ENCODE assay signal across 8 cellular contexts in the genomic region with DNA sequence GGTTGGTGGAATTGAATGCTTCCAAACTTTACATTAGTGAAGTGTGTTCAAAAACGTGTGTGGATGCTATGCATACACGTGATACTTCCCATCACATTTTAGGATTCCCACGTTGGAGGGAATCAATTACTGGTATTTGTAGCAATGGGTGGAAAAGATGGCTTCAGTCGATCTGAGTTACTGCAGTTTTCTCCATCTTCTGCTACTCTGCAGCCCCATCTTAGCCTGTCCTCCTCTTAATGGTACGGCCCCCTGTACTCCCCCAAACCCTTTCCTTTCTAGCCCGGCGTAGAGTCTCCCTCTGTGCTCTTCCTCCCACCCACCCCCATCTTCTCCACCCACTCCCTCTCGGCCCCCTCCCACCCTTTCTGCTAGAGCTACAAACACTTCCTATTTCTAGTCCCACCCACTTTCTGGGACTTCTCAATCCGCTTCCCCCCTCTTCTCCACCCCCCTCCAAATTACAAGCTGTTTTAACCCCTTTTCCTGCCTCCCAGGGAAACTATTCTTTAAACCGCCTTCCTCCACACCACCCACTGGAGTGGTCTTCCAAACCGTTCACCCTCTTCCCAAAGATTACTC. TPM values are rescaled to one million over a fixed set of nuclear protein-coding genes. Genes with fewer than 3 reads are reported as not detected.
A peak's percentile ranks its signal among the peaks of the same experiment; 100 is the strongest.
DNase-seq lines count a peak whose midpoint lies in the region; ATAC-seq, FAIRE-seq and TF ChIP-seq lines count a peak whose summit lies in the region.

No MANE protein-coding gene starts in this region.

- 4 to 13% (median 5%) methylated on average over 11 of the region's 11 CpGs for WGBS in heart left ventricle, 4 donors
- WGBS in HepG2 (ENCODE audit: low lambda C conversion rate), result 8% methylated on average over 11 of the region's 11 CpGs

- intact Hi-C loops in heart left ventricle (cut with DNase I), result loop anchor here in 1 of 10 donors (10.0 kb wide), 1 partner anchor 596 kb away; a partner anchor contains a TSS
- intact Hi-C loops in Right ventricle myocardium inferior (cut with DNase I), result no loop called here
- intact Hi-C loops in PC-3 (cut with micrococcal nuclease), result no loop called here
- intact Hi-C loops in HepG2 (cut with micrococcal nuclease; ENCODE audit: unreplicated experiment), result loop anchor here (10.0 kb wide), 1 partner anchor 606 kb away; no protein-coding TSS in a partner anchor

- peak overlapping the region; percentile 77 to 99 (median 89) for H3K4me3 ChIP-seq in heart left ventricle
- H3K4me3 ChIP-seq in PC-3 (ENCODE audit: low read length), result peak overlapping the region; percentile 84
- peak overlapping the region; percentile 96 to 99 for H3K4me3 ChIP-seq in cardiac fibroblast (replicated peaks in 1 of 2; ENCODE audit: low read depth in 2 of 2, low read length in 2 of 2)
- H3K4me3 ChIP-seq in HepG2 (replicated peaks in 1 of 3; ENCODE audit: insufficient read depth in 1 of 3, low read depth in 2 of 3, low read length in 3 of 3), result peak overlapping the region; percentile 87 to 98 (median 91)
- peak overlapping the region; percentile 96 for H3K4me3 ChIP-seq in thoracic aorta

- in situ Hi-C loops in HepG2 (cut with HindIII; ENCODE audit: extremely low pct_ligation_motif_present, low pct_unique_long_range_greater_than_20kb), result no loop called here

- BruUV-seq in PC-3 (replicated peaks; lab: Mats Ljungman, UMichigan) (no TSS peak), HepG2 (replicated peaks; lab: Mats Ljungman, UMichigan) (no TSS peak)

- no peaks in the 10 kb centered on the region for H3F3A ChIP-seq in PC-3 (ENCODE audit: low read length, unreplicated experiment)

- H2AFZ ChIP-seq in PC-3 (ENCODE audit: low read length) (no peak overlapping the region), HepG2 (ENCODE audit: low read length) (no peak overlapping the region)

- peaks cover 0 to 40% (median 20%) of the 10 kb centered on the region in 12 donors for H3K4me1 ChIP-seq in heart left ventricle
- H3K4me1 ChIP-seq in PC-3 (ENCODE audit: insufficient read depth, low read length), result peaks cover 21% of the 10 kb centered on the region
- H3K4me1 ChIP-seq in HepG2 (ENCODE audit: insufficient read depth, low read length), result peaks cover 50% of the 10 kb centered on the region
- H3K4me1 ChIP-seq in thoracic aorta (ENCODE audit: control insufficient read depth in 1 of 2, low read depth in 2 of 2), result peaks cover 8 to 26% of the 10 kb centered on the region in 2 donors

- POLR2A ChIA-PET in PC-3 (lab: Charles Lee; ENCODE audit: unreplicated experiment), result interaction anchor here (0.5 kb wide), 1 partner anchor 553 kb away, joined by 7 read pairs; no protein-coding TSS in a partner anchor
- POLR2A ChIA-PET in HepG2 (lab: Yijun Ruan, JAX), result interaction anchor here (0.6 to 1.5 kb wide), 3 partner anchors 19 to 268 kb away, joined by 3 read pairs; no protein-coding TSS in a partner anchor

- TF ChIP-seq EP300 in HepG2 (IDR thresholded peaks at IDR 0.05; ENCODE audit: low read depth in 2 of 2, low read length in 2 of 2), result no peak
- TF ChIP-seq EP300 in HepG2 (CRISPR knock-in tag; IDR thresholded peaks at IDR 0.05; ENCODE audit: borderline replicate concordance), result no peak

- TF ChIP-seq POLR2A in heart left ventricle (IDR thresholded peaks at IDR 0.05) (no peak), HepG2 (IDR thresholded peaks at IDR 0.05; ENCODE audit: insufficient read depth in 1 of 2, low read depth in 2 of 2, low read length in 2 of 2) (no peak; a peak in 1 of 4 replicates)

- H3K36me3 ChIP-seq in heart left ventricle (peaks cover 0 to 22% (median 3%) of the 10 kb centered on the region in 9 donors), PC-3 (ENCODE audit: low read depth, low read length) (peaks cover 7% of the 10 kb centered on the region; the same call in 1 of the 2 replicates), HepG2 (replicated peaks in 1 of 2; ENCODE audit: control insufficient read depth in 1 of 2, insufficient read depth in 2 of 2, low read length in 2 of 2) (peaks cover 0 to 15% of the 10 kb centered on the region in 2 experiments; a peak in 3 of 5 replicates), thoracic aorta (no peaks in the 10 kb centered on the region)

- H4K20me1 ChIP-seq in PC-3 (ENCODE audit: low read length), result peaks cover 13% of the 10 kb centered on the region; the same call in 1 of the 2 replicates
- H4K20me1 ChIP-seq in HepG2 (ENCODE audit: insufficient read depth, low read length), result 0 out of 2 replicates have a peak, but pooled peaks cover 3% of the 10 kb centered on the region

- H3K27me3 ChIP-seq in heart left ventricle (no peaks in the 10 kb centered on the region), PC-3 (ENCODE audit: low read length) (no peaks in the 10 kb centered on the region), HepG2 (ENCODE audit: control insufficient read depth in 1 of 2, insufficient read depth in 2 of 2, low read length in 2 of 2) (no peaks in the 10 kb centered on the region; a peak in 1 of 5 replicates), thoracic aorta (replicated peaks; ENCODE audit: insufficient read depth) (no peaks in the 10 kb centered on the region)

- H3K9ac ChIP-seq in PC-3 (ENCODE audit: low read length), result peak overlapping the region; percentile 98
- peak overlapping the region; percentile 99 for H3K9ac ChIP-seq in HepG2 (ENCODE audit: insufficient read depth, low read depth, low read length)

- CTCF ChIA-PET in PC-3 (lab: Charles Lee) (no interaction called here), HepG2 (lab: Yijun Ruan, JAX; ENCODE audit: low intra/inter-chr PET ratio, low total read pairs) (no interaction called here)

- ATAC-seq in heart left ventricle (peak in 2 of 4 donors; percentile 9 to 58), Right ventricle myocardium inferior (no peak), PC-3 (no peak), HepG2 (no peak), thoracic aorta (ENCODE audit: insufficient number of reproducible peaks, low FRiP score, low read depth) (no peak)

- H3K9me3 ChIP-seq in heart left ventricle (no peaks in the 10 kb centered on the region), PC-3 (ENCODE audit: low read length) (no peaks in the 10 kb centered on the region), HepG2 (ENCODE audit: low read length) (no peaks in the 10 kb centered on the region), thoracic aorta (no peaks in the 10 kb centered on the region)

- H3K79me2 ChIP-seq in PC-3 (ENCODE audit: low read length), result peaks cover 90% of the 10 kb centered on the region
- peaks cover 64% of the 10 kb centered on the region for H3K79me2 ChIP-seq in HepG2 (ENCODE audit: insufficient read depth, low read length)

- DNase-seq in heart left ventricle (peak in 1 of 5 donors; percentile 34), Right ventricle myocardium inferior (ENCODE audit: missing footprints) (no peak), PC-3 (no peak), cardiac fibroblast (ENCODE audit: low read depth in 2 of 2) (peak in 1 of 2 donors; percentile 46), HepG2 (ENCODE audit: low spot score) (no peak), thoracic aorta (ENCODE audit: low spot score) (no peak), GOT3 (lab: John Stamatoyannopoulos, UW) (no peak), DMS153 treated with DMSO at 0.1 percent for 48 hours (lab: John Stamatoyannopoulos, UW; ENCODE audit: unreplicated experiment) (no peak)

- H3K4me2 ChIP-seq in PC-3 (ENCODE audit: low read length), result peak overlapping the region; percentile 94
- peak overlapping the region; percentile 77 for H3K4me2 ChIP-seq in HepG2 (ENCODE audit: low read depth, low read length)

- H3K9me2 ChIP-seq in PC-3 (replicated peaks; ENCODE audit: low read length), result no peaks in the 10 kb centered on the region

- TF ChIP-seq CTCF in heart left ventricle (IDR thresholded peaks at IDR 0.05) (no peak), PC-3 (conservative IDR thresholded peaks at IDR 0.05; ENCODE audit: low read depth, low read length) (no peak), cardiac fibroblast (IDR thresholded peaks at IDR 0.05; ENCODE audit: low read depth, low read length) (no peak), HepG2 (CRISPR knock-in tag; IDR thresholded peaks at IDR 0.05) (no peak), thoracic aorta (IDR thresholded peaks at IDR 0.05) (no peak)

- FAIRE-seq in HepG2 (lab: Jason Lieb, UNC), result no peak

- no peak for TF ChIP-seq RAD21 in HepG2 (CRISPR knock-in tag; IDR thresholded peaks at IDR 0.05)

- H3K27ac ChIP-seq in heart left ventricle (peak overlapping the region; percentile 87 to 96 (median 92)), PC-3 (ENCODE audit: low read length) (peak overlapping the region; percentile 73), HepG2 (ENCODE audit: extremely low read length, insufficient read depth, low read length) (peak overlapping the region; percentile 97), thoracic aorta (peak overlapping the region; percentile 77 to 90)

RNA-seq across cellular contexts. Expression of a gene that starts 1.1 kb away (rescaled TPM):
- total RNA-seq in heart left ventricle (10 to 100 TPM; 31.5 to 79.7 (median 57.2) TPM), Right ventricle myocardium inferior (58.3 TPM), PC-3 (2014; rRNA removed) (45.9 and 54.7 TPM in 2 replicates), HepG2 (2016; rRNA removed; fragmentation: Illumina TruSeq; extraction: Trizol) (37.2 and 64.1 TPM in 2 replicates), thoracic aorta (10 to 100 TPM; 63.7 to 99.5 TPM)
- polyA plus RNA-seq in heart left ventricle (10 to 100 TPM; 18.7 to 53.2 TPM), HepG2 (2011; rRNA removed) (67.5 and 74.3 TPM in 2 replicates)
- 15.9 and 16.0 TPM in 2 replicates for total RNA-seq in HepG2 (2016; cell fraction: cytosol; rRNA removed; fragmentation: Illumina TruSeq; extraction: Trizol; ENCODE audit: low read depth)
- total RNA-seq in HepG2 (2016; cell fraction: insoluble cytoplasmic fraction; rRNA removed; fragmentation: Illumina TruSeq; extraction: Trizol), result 45.2 and 61.3 TPM in 2 replicates
- 36.4 and 42.2 TPM in 2 replicates for total RNA-seq in HepG2 (2016; cell fraction: membrane; rRNA removed; fragmentation: Illumina TruSeq; extraction: Trizol)
- 25.4 and 28.1 TPM in 2 replicates for total RNA-seq in HepG2 (2016; cell fraction: nucleus; rRNA removed; fragmentation: Illumina TruSeq; extraction: Trizol)
- 71.6 and 77.6 TPM in 2 replicates for polyA plus RNA-seq in HepG2 (2011; cell fraction: cytosol; rRNA removed)
- 34.1 and 36.4 TPM in 2 replicates for polyA plus RNA-seq in HepG2 (2011; cell fraction: nucleus; rRNA removed)
- polyA plus RNA-seq in HepG2 (2012), result 47.0 and 51.3 TPM in 2 replicates
- polyA plus RNA-seq in HepG2 (2016; cell fraction: cytosol; fragmentation: Illumina TruSeq; extraction: Trizol; ENCODE audit: low read depth), result 18.3 and 28.8 TPM in 2 replicates
- polyA plus RNA-seq in HepG2 (2016; cell fraction: insoluble cytoplasmic fraction; fragmentation: Illumina TruSeq; extraction: Trizol; ENCODE audit: low read depth), result 123 and 124 TPM in 2 replicates
- polyA plus RNA-seq in HepG2 (2016; cell fraction: membrane; fragmentation: Illumina TruSeq; extraction: Trizol; ENCODE audit: low read depth), result 44.9 and 57.1 TPM in 2 replicates
- polyA plus RNA-seq in HepG2 (2016; cell fraction: nucleus; fragmentation: Illumina TruSeq; extraction: Trizol; ENCODE audit: insufficient read depth, low read depth), result 55.2 and 67.8 TPM in 2 replicates
- polyA minus RNA-seq in HepG2 (2011; rRNA and poly(A)+ RNA removed; ENCODE audit: low replicate concordance), result 127 and 272 TPM in 2 replicates
- polyA minus RNA-seq in HepG2 (2011; cell fraction: cytosol; rRNA and poly(A)+ RNA removed), result 48.2 and 50.4 TPM in 2 replicates
- polyA minus RNA-seq in HepG2 (2011; cell fraction: nucleus; rRNA and poly(A)+ RNA removed), result 17.3 and 20.1 TPM in 2 replicates

RNA-seq across cellular contexts. Expression of a gene that starts 1.2 kb away (rescaled TPM):
- total RNA-seq in heart left ventricle, result 10 to 100 TPM; 12.8 to 38.2 (median 28.3) TPM
- polyA plus RNA-seq in heart left ventricle, result 10 to 100 TPM; 11.8 to 31.1 TPM
- total RNA-seq in Right ventricle myocardium inferior, result 26.6 TPM
- 26.4 and 26.9 TPM in 2 replicates for total RNA-seq in PC-3 (2014; rRNA removed)
- 30.0 and 57.1 TPM in 2 replicates for total RNA-seq in HepG2 (2016; rRNA removed; fragmentation: Illumina TruSeq; extraction: Trizol)
- 37.9 and 40.6 TPM in 2 replicates for total RNA-seq in HepG2 (2016; cell fraction: cytosol; rRNA removed; fragmentation: Illumina TruSeq; extraction: Trizol; ENCODE audit: low read depth)
- total RNA-seq in HepG2 (2016; cell fraction: insoluble cytoplasmic fraction; rRNA removed; fragmentation: Illumina TruSeq; extraction: Trizol), result 26.3 and 63.5 TPM in 2 replicates
- 33.1 and 34.6 TPM in 2 replicates for total RNA-seq in HepG2 (2016; cell fraction: membrane; rRNA removed; fragmentation: Illumina TruSeq; extraction: Trizol)
- total RNA-seq in HepG2 (2016; cell fraction: nucleus; rRNA removed; fragmentation: Illumina TruSeq; extraction: Trizol), result 37.9 and 38.1 TPM in 2 replicates
- 85.8 and 91.2 TPM in 2 replicates for polyA plus RNA-seq in HepG2 (2011; rRNA removed)
- polyA plus RNA-seq in HepG2 (2011; cell fraction: cytosol; rRNA removed), result 70.4 and 88.9 TPM in 2 replicates
- 58.2 and 63.9 TPM in 2 replicates for polyA plus RNA-seq in HepG2 (2011; cell fraction: nucleus; rRNA removed)
- polyA plus RNA-seq in HepG2 (2012), result 65.9 and 68.1 TPM in 2 replicates
- polyA plus RNA-seq in HepG2 (2016; cell fraction: cytosol; fragmentation: Illumina TruSeq; extraction: Trizol; ENCODE audit: low read depth), result 21.9 and 27.0 TPM in 2 replicates
- 119 and 121 TPM in 2 replicates for polyA plus RNA-seq in HepG2 (2016; cell fraction: insoluble cytoplasmic fraction; fragmentation: Illumina TruSeq; extraction: Trizol; ENCODE audit: low read depth)
- 30.9 and 36.3 TPM in 2 replicates for polyA plus RNA-seq in HepG2 (2016; cell fraction: membrane; fragmentation: Illumina TruSeq; extraction: Trizol; ENCODE audit: low read depth)
- 71.6 and 78.5 TPM in 2 replicates for polyA plus RNA-seq in HepG2 (2016; cell fraction: nucleus; fragmentation: Illumina TruSeq; extraction: Trizol; ENCODE audit: insufficient read depth, low read depth)
- 126 and 208 TPM in 2 replicates for polyA minus RNA-seq in HepG2 (2011; rRNA and poly(A)+ RNA removed; ENCODE audit: low replicate concordance)
- 51.0 and 51.2 TPM in 2 replicates for polyA minus RNA-seq in HepG2 (2011; cell fraction: cytosol; rRNA and poly(A)+ RNA removed)
- 59.6 and 65.4 TPM in 2 replicates for polyA minus RNA-seq in HepG2 (2011; cell fraction: nucleus; rRNA and poly(A)+ RNA removed)
- 10 to 100 TPM; 44.5 to 59.7 TPM for total RNA-seq in thoracic aorta

RNA-seq across cellular contexts. Expression of a gene that starts 25.8 kb away (rescaled TPM):
- total RNA-seq in heart left ventricle (1 to 10 TPM in 2 of 9 donors, under 1 TPM in 7; 0.21 to 2.0 (median 0.48) TPM), Right ventricle myocardium inferior (0.30 TPM), PC-3 (2014; rRNA removed) (92.5 and 153 TPM in 2 replicates), HepG2 (2016; rRNA removed; fragmentation: Illumina TruSeq; extraction: Trizol) (0.04 TPM in 1 of 2 replicates, not detected in the other), thoracic aorta (1 to 10 TPM; 1.8 to 2.7 TPM)
- polyA plus RNA-seq in heart left ventricle (under 1 TPM; 0.27 to 0.72 TPM), HepG2 (2011; rRNA removed) (0.30 and 0.64 TPM in 2 replicates)
- 0.09 TPM in 1 of 2 replicates, not detected in the other for total RNA-seq in HepG2 (2016; cell fraction: cytosol; rRNA removed; fragmentation: Illumina TruSeq; extraction: Trizol; ENCODE audit: low read depth)
- 0.13 and 0.36 TPM in 2 replicates for total RNA-seq in HepG2 (2016; cell fraction: insoluble cytoplasmic fraction; rRNA removed; fragmentation: Illumina TruSeq; extraction: Trizol)
- total RNA-seq in HepG2 (2016; cell fraction: membrane; rRNA removed; fragmentation: Illumina TruSeq; extraction: Trizol), result 0.14 and 0.19 TPM in 2 replicates
- total RNA-seq in HepG2 (2016; cell fraction: nucleus; rRNA removed; fragmentation: Illumina TruSeq; extraction: Trizol), result 0.19 and 0.22 TPM in 2 replicates
- 0.28 and 0.32 TPM in 2 replicates for polyA plus RNA-seq in HepG2 (2011; cell fraction: cytosol; rRNA removed)
- polyA plus RNA-seq in HepG2 (2011; cell fraction: nucleus; rRNA removed), result 1.3 and 1.4 TPM in 2 replicates
- polyA plus RNA-seq in HepG2 (2012), result 0.47 and 0.52 TPM in 2 replicates
- 0.10 TPM in 1 of 2 replicates, not detected in the other for polyA plus RNA-seq in HepG2 (2016; cell fraction: cytosol; fragmentation: Illumina TruSeq; extraction: Trizol; ENCODE audit: low read depth)
- polyA plus RNA-seq in HepG2 (2016; cell fraction: insoluble cytoplasmic fraction; fragmentation: Illumina TruSeq; extraction: Trizol; ENCODE audit: low read depth), result 0.09 and 0.12 TPM in 2 replicates
- 0.08 and 0.29 TPM in 2 replicates for polyA plus RNA-seq in HepG2 (2016; cell fraction: membrane; fragmentation: Illumina TruSeq; extraction: Trizol; ENCODE audit: low read depth)
- polyA plus RNA-seq in HepG2 (2016; cell fraction: nucleus; fragmentation: Illumina TruSeq; extraction: Trizol; ENCODE audit: insufficient read depth, low read depth), result 0.79 and 0.96 TPM in 2 replicates
- polyA minus RNA-seq in HepG2 (2011; rRNA and poly(A)+ RNA removed; ENCODE audit: low replicate concordance), result 1.4 and 2.2 TPM in 2 replicates
- 0.30 TPM in 1 of 2 replicates, not detected in the other for polyA minus RNA-seq in HepG2 (2011; cell fraction: cytosol; rRNA and poly(A)+ RNA removed)
- 0.99 and 1.4 TPM in 2 replicates for polyA minus RNA-seq in HepG2 (2011; cell fraction: nucleus; rRNA and poly(A)+ RNA removed)

RNA-seq across cellular contexts. Expression of a gene that starts 55.7 kb away (rescaled TPM):
- 10 to 100 TPM in 7 of 9 donors, 1 to 10 TPM in 2; 8.6 to 28.5 (median 13.2) TPM for total RNA-seq in heart left ventricle
- polyA plus RNA-seq in heart left ventricle, result 1 to 10 TPM; 2.2 to 5.0 TPM
- total RNA-seq in Right ventricle myocardium inferior, result 16.5 TPM
- 40.4 and 62.6 TPM in 2 replicates for total RNA-seq in PC-3 (2014; rRNA removed)
- 19.2 and 22.9 TPM in 2 replicates for total RNA-seq in HepG2 (2016; rRNA removed; fragmentation: Illumina TruSeq; extraction: Trizol)
- total RNA-seq in HepG2 (2016; cell fraction: cytosol; rRNA removed; fragmentation: Illumina TruSeq; extraction: Trizol; ENCODE audit: low read depth), result 16.6 and 21.3 TPM in 2 replicates
- total RNA-seq in HepG2 (2016; cell fraction: insoluble cytoplasmic fraction; rRNA removed; fragmentation: Illumina TruSeq; extraction: Trizol), result 18.5 and 22.3 TPM in 2 replicates
- 8.3 and 10.7 TPM in 2 replicates for total RNA-seq in HepG2 (2016; cell fraction: membrane; rRNA removed; fragmentation: Illumina TruSeq; extraction: Trizol)
- total RNA-seq in HepG2 (2016; cell fraction: nucleus; rRNA removed; fragmentation: Illumina TruSeq; extraction: Trizol), result 14.9 and 15.5 TPM in 2 replicates
- polyA plus RNA-seq in HepG2 (2011; rRNA removed), result 11.5 and 12.5 TPM in 2 replicates
- polyA plus RNA-seq in HepG2 (2011; cell fraction: cytosol; rRNA removed), result 6.3 and 6.6 TPM in 2 replicates
- polyA plus RNA-seq in HepG2 (2011; cell fraction: nucleus; rRNA removed), result 13.3 and 14.0 TPM in 2 replicates
- 4.2 and 4.3 TPM in 2 replicates for polyA plus RNA-seq in HepG2 (2012)
- 0.48 and 0.66 TPM in 2 replicates for polyA plus RNA-seq in HepG2 (2016; cell fraction: cytosol; fragmentation: Illumina TruSeq; extraction: Trizol; ENCODE audit: low read depth)
- 12.2 and 12.7 TPM in 2 replicates for polyA plus RNA-seq in HepG2 (2016; cell fraction: insoluble cytoplasmic fraction; fragmentation: Illumina TruSeq; extraction: Trizol; ENCODE audit: low read depth)
- polyA plus RNA-seq in HepG2 (2016; cell fraction: membrane; fragmentation: Illumina TruSeq; extraction: Trizol; ENCODE audit: low read depth), result 1.6 and 2.4 TPM in 2 replicates
- polyA plus RNA-seq in HepG2 (2016; cell fraction: nucleus; fragmentation: Illumina TruSeq; extraction: Trizol; ENCODE audit: insufficient read depth, low read depth), result 13.2 and 17.9 TPM in 2 replicates
- polyA minus RNA-seq in HepG2 (2011; rRNA and poly(A)+ RNA removed; ENCODE audit: low replicate concordance), result 48.4 and 58.6 TPM in 2 replicates
- polyA minus RNA-seq in HepG2 (2011; cell fraction: cytosol; rRNA and poly(A)+ RNA removed), result 22.5 and 31.2 TPM in 2 replicates
- 22.8 and 29.5 TPM in 2 replicates for polyA minus RNA-seq in HepG2 (2011; cell fraction: nucleus; rRNA and poly(A)+ RNA removed)
- total RNA-seq in thoracic aorta, result 10 to 100 TPM; 39.4 to 65.5 TPM

Comparison
In these comparisons a context has a peak if more than half of its experiments do, and no peak if none do; other contexts are left out.
1. RNA of a gene that starts 25.8 kb away (total RNA-seq): 92.5 to 153 TPM in PC-3; 1.8 to 2.7 TPM in thoracic aorta, 0.21 to 2.0 TPM in heart left ventricle, 0.30 TPM in Right ventricle myocardium inferior (single experiment) and 0.04 to 0.36 TPM in HepG2; every median in the first group is over 10 times any median in the second.
2. Peak in every context shown above with its lines, with median percentiles within 50 percentile points of each other: H3K27ac ChIP-seq and H3K4me3 ChIP-seq.